9 cellular contexts compared by ENCODE assay signal in genomic region chr10:22476601-22477364, GRCh38.
A peak's percentile ranks its signal among the peaks of the same experiment; 100 is the strongest.
DNase-seq lines count a peak whose midpoint lies in the region; ATAC-seq and TF ChIP-seq lines count a peak whose summit lies in the region.
"Had no signal": no experiment of that assay in that cellular context is flagged by ENCODE, and none has a peak within 500 bp of the region (broad histone marks: within the 10 kb centered on the region; RNA-seq: fewer than 3 reads in every experiment).

No MANE protein-coding gene starts in this region.

- H3K9ac ChIP-seq in mucosa of rectum (ENCODE audit: low read depth in 1 of 2, low read length in 2 of 2) = no peak overlapping the region

- H3K4me1 Mint-ChIP-seq in activated naive CD4-positive, alpha-beta T cell treated with anti-CD3 and anti-CD28 coated beads, Interleukin-2, amount 10 ng/mL, durations not matched to agents 7 days and 5 days = peaks cover 18% of the 10 kb centered on the region

- no peak for TF ChIP-seq POLR2A in tibial nerve (IDR thresholded peaks at IDR 0.05)

- WGBS in tibial nerve, 2 donors = 24 to 26% methylated on average over 48 to 55 of the region's 57 CpGs

- no peak for ATAC-seq in GM19328 (IDR thresholded peaks at IDR 0.05; ENCODE audit: unreplicated experiment)

- TF ChIP-seq CTCF in brain microvascular endothelial cell (IDR thresholded peaks at IDR 0.05; ENCODE audit: low read depth, low read length, missing control alignments) (no peak), tibial nerve (IDR thresholded peaks at IDR 0.05) (no peak)

- H3K36me3 ChIP-seq in brain microvascular endothelial cell (replicated peaks) = no peaks in the 10 kb centered on the region
- H3K36me3 ChIP-seq in mucosa of rectum (ENCODE audit: control insufficient read depth in 2 of 2, insufficient read depth in 2 of 2, low read length in 2 of 2) = no peaks in the 10 kb centered on the region
- no peaks in the 10 kb centered on the region for H3K36me3 ChIP-seq in tibial nerve

- DNase-seq in activated naive CD4-positive, alpha-beta T cell treated with anti-CD3 and anti-CD28 coated beads, Interleukin-2, amount 10 ng/mL, durations not matched to agents 7 days and 5 days = no peak
- DNase-seq in activated naive CD4-positive, alpha-beta T cell treated with Interleukin-2 at 50 U/mL for 16 hours = no peak
- no peak for DNase-seq in brain microvascular endothelial cell
- DNase-seq in tibial nerve (ENCODE audit: low spot score in 2 of 2) = no peak
- no peak for DNase-seq in SKM-1 treated with dmso at 0.1 percent for 144 hours (lab: John Stamatoyannopoulos, UW; ENCODE audit: unreplicated experiment)
- no peak for DNase-seq in NCI-H1092 (lab: John Stamatoyannopoulos, UW)
- DNase-seq: activated effector memory CD4-positive, alpha-beta T cell treated with anti-CD3 and anti-CD28 coated beads, Interleukin-2, amount 50 U/mL, for 16 hours had no signal

- no peaks in the 10 kb centered on the region for H3K9me3 ChIP-seq in mucosa of rectum (ENCODE audit: control insufficient read depth in 2 of 2, low read length in 2 of 2)
- no peaks in the 10 kb centered on the region for H3K9me3 ChIP-seq in tibial nerve

- peaks cover 2 to 8% of the 10 kb centered on the region in 2 donors for H3K4me1 ChIP-seq in mucosa of rectum (ENCODE audit: control insufficient read depth in 2 of 2, insufficient read depth in 2 of 2, low read length in 2 of 2)
- H3K4me1 ChIP-seq in tibial nerve = peaks cover 0 to 26% (median 12%) of the 10 kb centered on the region in 4 donors

- TF ChIP-seq EP300 in tibial nerve (IDR thresholded peaks at IDR 0.05) = no peak

- H3K4me3 ChIP-seq in brain microvascular endothelial cell (ENCODE audit: low read depth, low read length) = peak overlapping the region; percentile 12
- H3K4me3 ChIP-seq in mucosa of rectum (ENCODE audit: low read length in 2 of 2) = peak overlapping the region; percentile 27 to 52
- H3K4me3 ChIP-seq in tibial nerve = peak overlapping the region; percentile 26 to 52 (median 40)

- H3K36me3 Mint-ChIP-seq in activated naive CD4-positive, alpha-beta T cell treated with anti-CD3 and anti-CD28 coated beads, Interleukin-2, amount 10 ng/mL, durations not matched to agents 7 days and 5 days = peaks cover 1% of the 10 kb centered on the region

- no peaks in the 10 kb centered on the region for H3K9me3 Mint-ChIP-seq in activated naive CD4-positive, alpha-beta T cell treated with anti-CD3 and anti-CD28 coated beads, Interleukin-2, amount 10 ng/mL, durations not matched to agents 7 days and 5 days

- H3K27ac ChIP-seq in brain microvascular endothelial cell (no peak overlapping the region), mucosa of rectum (ENCODE audit: low read depth in 2 of 2, low read length in 2 of 2) (no peak overlapping the region), tibial nerve (no peak overlapping the region)

- peak overlapping the region; percentile 46 for H3K4me3 Mint-ChIP-seq in activated naive CD4-positive, alpha-beta T cell treated with anti-CD3 and anti-CD28 coated beads, Interleukin-2, amount 10 ng/mL, durations not matched to agents 7 days and 5 days

- H3K27me3 ChIP-seq in brain microvascular endothelial cell (replicated peaks) = peaks cover 44% of the 10 kb centered on the region
- peaks cover 34 to 54% of the 10 kb centered on the region in 2 donors for H3K27me3 ChIP-seq in mucosa of rectum (ENCODE audit: control insufficient read depth in 2 of 2, insufficient read depth in 2 of 2, low read length in 2 of 2)
- peaks cover 0 to 62% of the 10 kb centered on the region in 2 donors for H3K27me3 ChIP-seq in tibial nerve

- peaks cover 82% of the 10 kb centered on the region for H3K27me3 Mint-ChIP-seq in activated naive CD4-positive, alpha-beta T cell treated with anti-CD3 and anti-CD28 coated beads, Interleukin-2, amount 10 ng/mL, durations not matched to agents 7 days and 5 days

- H3K27ac Mint-ChIP-seq in activated naive CD4-positive, alpha-beta T cell treated with anti-CD3 and anti-CD28 coated beads, Interleukin-2, amount 10 ng/mL, durations not matched to agents 7 days and 5 days = no peak overlapping the region

- in situ Hi-C loops in brain microvascular endothelial cell (cut with HindIII; ENCODE audit: low pct_ligation_motif_present, low sequenced_read_pairs) = no loop called here

- CTCF ChIA-PET in activated naive CD4-positive, alpha-beta T cell treated with anti-CD3 and anti-CD28 coated beads, Interleukin-2, amount 10 ng/mL, durations not matched to agents 7 days and 5 days (lab: Charles Lee) = no interaction called here
